Comparison of ENCODE assay signal across 8 cellular contexts in the genomic region with DNA sequence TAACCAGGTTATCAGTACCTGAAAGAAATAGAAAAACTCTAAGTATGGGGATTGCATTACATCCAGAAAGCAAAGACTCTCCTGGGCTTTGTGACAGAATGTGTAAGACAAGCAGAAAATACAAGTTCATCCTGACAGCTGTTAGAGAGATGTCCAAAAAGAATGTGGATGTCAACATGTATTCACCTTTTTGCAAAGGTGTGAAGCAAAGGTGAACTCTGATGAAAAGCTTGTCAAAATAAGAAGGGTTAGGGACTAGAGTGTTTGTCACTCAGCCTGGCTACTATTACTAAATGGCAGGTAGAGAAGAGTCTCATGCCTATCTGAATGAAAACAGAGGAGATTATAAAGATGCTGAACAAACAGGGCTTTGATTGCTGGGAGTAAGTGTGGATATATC.
"Had no signal": no experiment of that assay in that cellular context is flagged by ENCODE, and none has a peak within 500 bp of the region (broad histone marks: within the 10 kb centered on the region; RNA-seq: fewer than 3 reads in every experiment).

No MANE protein-coding gene starts in this region.

- FAIRE-seq: G401.6, GM12878, GM12891, GM12892, GM18507, GM19239 had no signal

- ATAC-seq: GM12878 had no signal

- H3K4me3 ChIP-seq: GM12878 had no signal

- DNase-seq: GDM1, GF-D8 had no signal
